In genomic region chr11:76624515-76625379, GRCh38 we compare ENCODE assay signal across 18 cellular contexts. TPM values are rescaled to one million over a fixed set of nuclear protein-coding genes. Genes with fewer than 3 reads are reported as not detected.
A peak's percentile ranks its signal among the peaks of the same experiment; 100 is the strongest.
DNase-seq lines count a peak whose midpoint lies in the region; TF ChIP-seq lines count a peak whose summit lies in the region.
"Had no signal": no experiment of that assay in that cellular context is flagged by ENCODE, and none has a peak within 500 bp of the region (broad histone marks: within the 10 kb centered on the region; RNA-seq: fewer than 3 reads in every experiment).

No MANE protein-coding gene starts in this region.

- TF ChIP-seq CTCF in BE2C (IDR thresholded peaks at IDR 0.05; ENCODE audit: low read depth, low read length): no peak
- TF ChIP-seq CTCF in colonic mucosa (IDR thresholded peaks at IDR 0.05): no peak
- TF ChIP-seq CTCF in WERI-Rb-1 (IDR thresholded peaks at IDR 0.05; ENCODE audit: low read depth, low read length): no peak

- H3K4me2 ChIP-seq in Karpas-422 (ENCODE audit: low read depth, low read length, poor library complexity, severe bottlenecking): no peak overlapping the region

- H3K36me3 ChIP-seq in BE2C (no peaks in the 10 kb centered on the region), colonic mucosa (no peaks in the 10 kb centered on the region), WERI-Rb-1 (no peaks in the 10 kb centered on the region), Karpas-422 (ENCODE audit: insufficient read depth, low read length) (no peaks in the 10 kb centered on the region; the same call in 1 of the 2 replicates)
- H3K36me3 ChIP-seq: SJSA1 had no signal

- DNase-seq in BE2C: peak; percentile 67
- peak; percentile 88 for DNase-seq in ELF-1 (ENCODE audit: low read depth, low spot score)
- DNase-seq in colonic mucosa: peak; percentile 17
- DNase-seq in myocyte (ENCODE audit: low read depth): peak; percentile 15
- DNase-seq in NCI-H526 (lab: John Stamatoyannopoulos, UW): no peak
- no peak for DNase-seq in effector CD8-positive, alpha-beta T cell (lab: John Stamatoyannopoulos, UW)
- DNase-seq in WERI-Rb-1: no peak
- no peak for DNase-seq in Karpas-422
- DNase-seq: Calu3; foreskin melanocyte; left ventricle myocardium superior; NCI-H1417; NCI-H748 treated with DMSO at 0.1 percent for 48 hours; PC-3; stimulated activated CD4-positive, alpha-beta T cell treated with anti-CD3 and anti-CD28 coated beads, Interleukin-4, amount 100 ng/mL, for 1 hour had no signal

- no peaks in the 10 kb centered on the region for H3K27me3 ChIP-seq in BE2C
- no peaks in the 10 kb centered on the region for H3K27me3 ChIP-seq in colonic mucosa
- no peaks in the 10 kb centered on the region for H3K27me3 ChIP-seq in WERI-Rb-1 (ENCODE audit: insufficient read depth, low read depth, severe bottlenecking)
- peaks cover 2% of the 10 kb centered on the region; the same call in 1 of the 2 replicates for H3K27me3 ChIP-seq in Karpas-422 (ENCODE audit: low read length)
- H3K27me3 ChIP-seq: SJSA1 had no signal

- peaks cover 23% of the 10 kb centered on the region for H3K4me1 ChIP-seq in BE2C
- no peaks in the 10 kb centered on the region for H3K4me1 ChIP-seq in colonic mucosa
- H3K4me1 ChIP-seq in Karpas-422 (ENCODE audit: low read length): peaks cover 31% of the 10 kb centered on the region
- H3K4me1 ChIP-seq: parathyroid adenoma had no signal

- H3K9ac ChIP-seq in colonic mucosa (ENCODE audit: low read depth in 2 of 2, low read length in 2 of 2) (no peak overlapping the region), Karpas-422 (ENCODE audit: low read length) (no peak overlapping the region)
- H3K9ac ChIP-seq: parathyroid adenoma had no signal

- no peaks in the 10 kb centered on the region for H3K9me2 ChIP-seq in Karpas-422 (replicated peaks; ENCODE audit: insufficient read depth, low read length)

- H3K9me3 ChIP-seq in BE2C: no peaks in the 10 kb centered on the region
- no peaks in the 10 kb centered on the region for H3K9me3 ChIP-seq in colonic mucosa
- no peaks in the 10 kb centered on the region for H3K9me3 ChIP-seq in WERI-Rb-1 (ENCODE audit: severe bottlenecking)
- H3K9me3 ChIP-seq in Karpas-422 (ENCODE audit: low read length): no peaks in the 10 kb centered on the region; the same call in 1 of the 2 replicates
- H3K9me3 ChIP-seq: SJSA1 had no signal

- H3K4me3 ChIP-seq in BE2C (ENCODE audit: low read depth, low read length) (no peak overlapping the region), colonic mucosa (no peak overlapping the region), WERI-Rb-1 (ENCODE audit: low read depth, low read length) (no peak overlapping the region), Karpas-422 (ENCODE audit: low read length) (no peak overlapping the region)
- H3K4me3 ChIP-seq: GM12878, SJSA1 had no signal

- intact Hi-C loops in colonic mucosa (cut with DNase I): no loop called here

- no peak overlapping the region for H2AFZ ChIP-seq in Karpas-422 (ENCODE audit: low read length)
- H2AFZ ChIP-seq: parathyroid adenoma had no signal

- H3K27ac ChIP-seq in colonic mucosa: no peak overlapping the region
- H3K27ac ChIP-seq in WERI-Rb-1: no peak overlapping the region
- H3K27ac ChIP-seq in Karpas-422 (ENCODE audit: low read length): no peak overlapping the region
- H3K27ac ChIP-seq: parathyroid adenoma, SJSA1 had no signal

- no peaks in the 10 kb centered on the region for H4K20me1 ChIP-seq in Karpas-422 (ENCODE audit: insufficient read depth, low read depth, low read length)

- H3K79me2 ChIP-seq in Karpas-422 (ENCODE audit: low read length): no peaks in the 10 kb centered on the region
- H3K79me2 ChIP-seq: parathyroid adenoma had no signal

RNA-seq across cellular contexts. Expression of gene LRRC32, which starts 45.8 kb away (rescaled TPM):
- polyA plus RNA-seq in BE2C (2012; ENCODE audit: insufficient read depth, insufficient read length, low read depth): 0.73 TPM
- total RNA-seq in colonic mucosa: 10 to 100 TPM in 1 of 2 donors, 1 to 10 TPM in 1; 5.9 to 26.8 TPM
- total RNA-seq in myocyte: 0.16 and 2.0 TPM in 2 replicates
- polyA plus RNA-seq in myocyte (2012): 61.0 TPM
- 43.5 and 58.4 TPM in 2 replicates for total RNA-seq in Karpas-422 (2014; rRNA removed; shearing (Covaris generic); ENCODE audit: low replicate concordance)
- total RNA-seq: Calu3, PC-3 had no signal

Comparison
In these comparisons a context has a peak if more than half of its experiments do, and no peak if none do; other contexts are left out.
1. DNase-seq: peak in BE2C (single experiment), ELF-1 (single experiment), colonic mucosa (single experiment) and myocyte (single experiment); none in NCI-H526 (0 of 2), effector CD8-positive, alpha-beta T cell (single experiment), WERI-Rb-1 (single experiment) and Karpas-422 (single experiment).